ENCODE assay signal across 12 cellular contexts in the genomic region with DNA sequence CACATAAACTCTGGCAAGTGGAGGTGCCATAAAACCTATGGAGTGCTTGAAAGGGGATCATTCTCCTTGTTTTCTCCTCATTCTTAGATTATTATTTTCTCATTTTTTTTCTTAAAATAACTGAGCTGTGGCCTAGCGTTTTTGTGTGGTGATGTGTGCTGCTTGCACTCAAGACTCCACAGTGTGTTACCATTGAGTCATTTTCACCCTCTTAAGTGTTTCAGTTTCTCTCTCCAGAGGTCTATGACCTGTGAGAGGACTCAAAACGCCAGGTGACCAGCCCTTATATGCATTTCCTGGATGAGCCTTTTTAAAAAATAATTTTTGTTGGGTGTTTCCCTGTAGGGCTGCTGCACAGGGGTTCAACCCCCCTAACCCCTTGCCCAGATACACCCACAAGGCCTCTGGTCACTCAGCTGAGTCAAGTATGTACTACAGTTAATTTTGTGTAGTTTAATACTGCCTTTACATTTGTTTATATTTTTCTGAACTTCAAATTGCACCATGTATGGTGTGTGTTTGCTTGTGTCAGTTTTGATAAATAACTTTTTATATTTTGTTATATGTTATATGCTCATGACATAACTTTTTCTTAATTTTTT. TPM values are rescaled to one million over a fixed set of nuclear protein-coding genes. Genes with fewer than 3 reads are reported as not detected.
DNase-seq lines count a peak whose midpoint lies in the region; ATAC-seq and TF ChIP-seq lines count a peak whose summit lies in the region.
"Had no signal": no experiment of that assay in that cellular context is flagged by ENCODE, and none has a peak within 500 bp of the region (broad histone marks: within the 10 kb centered on the region; RNA-seq: fewer than 3 reads in every experiment).

No MANE protein-coding gene starts in this region.

- CTCF ChIA-PET in activated B cell treated with CpG ODN at 0.5 μM for 24 hours (lab: Charles Lee) = interaction anchor here (2.0 to 2.7 kb wide), 2 partner anchors 16 to 176 kb away, joined by 4 to 11 read pairs; a partner anchor contains a TSS
- CTCF ChIA-PET in CD8-positive, alpha-beta memory T cell (lab: Charles Lee) = interaction anchor here (1.1 to 1.4 kb wide), 3 partner anchors 9 to 403 kb away, joined by 3 to 5 read pairs (median 4); a partner anchor contains a TSS

- peaks cover 9 to 33% (median 16%) of the 10 kb centered on the region in 4 donors for H3K4me1 Mint-ChIP-seq in CD4-positive, CD25-positive, alpha-beta regulatory T cell
- peaks cover 63% of the 10 kb centered on the region for H3K4me1 Mint-ChIP-seq in activated B cell treated with CpG ODN at 0.5 μM for 24 hours
- peaks cover 16 to 33% (median 28%) of the 10 kb centered on the region in 3 donors for H3K4me1 Mint-ChIP-seq in CD8-positive, alpha-beta memory T cell

- no peaks in the 10 kb centered on the region for H3K4me1 ChIP-seq in CD4-positive, CD25-positive, alpha-beta regulatory T cell (ENCODE audit: control insufficient read depth, insufficient read depth, low read length, poor library complexity, severe bottlenecking)
- H3K4me1 ChIP-seq in CD8-positive, alpha-beta memory T cell (ENCODE audit: insufficient read depth, low read length) = peaks cover 7% of the 10 kb centered on the region
- H3K4me1 ChIP-seq: suprapubic skin had no signal

- H3K9me3 Mint-ChIP-seq in CD4-positive, CD25-positive, alpha-beta regulatory T cell = peaks cover 0 to 6% (median 1%) of the 10 kb centered on the region in 7 donors
- H3K9me3 Mint-ChIP-seq in activated B cell treated with CpG ODN at 0.5 μM for 24 hours = peaks cover 4% of the 10 kb centered on the region
- peaks cover 0 to 2% (median 2%) of the 10 kb centered on the region in 5 donors for H3K9me3 Mint-ChIP-seq in CD8-positive, alpha-beta memory T cell

- H3K27me3 ChIP-seq in CD4-positive, CD25-positive, alpha-beta regulatory T cell (ENCODE audit: control insufficient read depth, insufficient read depth, low read length) = no peaks in the 10 kb centered on the region
- H3K27me3 ChIP-seq in CD8-positive, alpha-beta memory T cell (ENCODE audit: insufficient read depth, low read length, poor library complexity, severe bottlenecking) = no peaks in the 10 kb centered on the region
- H3K27me3 ChIP-seq: suprapubic skin had no signal

- no peak for TF ChIP-seq CTCF in activated B cell treated with CpG ODN at 0.5 μM for 24 hours (IDR thresholded peaks at IDR 0.05)

- POLR2A ChIA-PET in activated B cell treated with CpG ODN at 0.5 μM for 24 hours (lab: Charles Lee) = interaction anchor here (0.7 to 4.7 kb wide), 6 partner anchors 10 to 181 kb away, joined by 3 to 53 read pairs (median 6); a partner anchor contains a TSS
- POLR2A ChIA-PET in CD8-positive, alpha-beta memory T cell (lab: Charles Lee) = no interaction called here

- no peak overlapping the region for H3K4me3 ChIP-seq in CD4-positive, CD25-positive, alpha-beta regulatory T cell (ENCODE audit: low read depth, low read length)
- H3K4me3 ChIP-seq in CD8-positive, alpha-beta memory T cell (ENCODE audit: low read length) = no peak overlapping the region
- H3K4me3 ChIP-seq: suprapubic skin had no signal

- no peak overlapping the region for H3K27ac ChIP-seq in CD4-positive, CD25-positive, alpha-beta regulatory T cell (ENCODE audit: insufficient read depth, low read length, poor library complexity, severe bottlenecking)
- H3K27ac ChIP-seq in CD8-positive, alpha-beta memory T cell (ENCODE audit: low read depth, low read length) = no peak overlapping the region
- H3K27ac ChIP-seq: suprapubic skin had no signal

- H3K27me3 Mint-ChIP-seq in CD4-positive, CD25-positive, alpha-beta regulatory T cell = no peaks in the 10 kb centered on the region
- no peaks in the 10 kb centered on the region for H3K27me3 Mint-ChIP-seq in activated B cell treated with CpG ODN at 0.5 μM for 24 hours
- no peaks in the 10 kb centered on the region for H3K27me3 Mint-ChIP-seq in CD8-positive, alpha-beta memory T cell

- peaks cover 10% of the 10 kb centered on the region for H3K36me3 Mint-ChIP-seq in CD4-positive, CD25-positive, alpha-beta regulatory T cell
- peaks cover 9% of the 10 kb centered on the region for H3K36me3 Mint-ChIP-seq in activated B cell treated with CpG ODN at 0.5 μM for 24 hours (ENCODE audit: low read depth)
- H3K36me3 Mint-ChIP-seq in CD8-positive, alpha-beta memory T cell = peaks cover 0 to 1% (median 1%) of the 10 kb centered on the region in 3 donors

- no peak overlapping the region for H3K4me3 Mint-ChIP-seq in CD4-positive, CD25-positive, alpha-beta regulatory T cell
- peak overlapping the region; percentile 56 for H3K4me3 Mint-ChIP-seq in activated B cell treated with CpG ODN at 0.5 μM for 24 hours
- H3K4me3 Mint-ChIP-seq in CD8-positive, alpha-beta memory T cell = peak overlapping the region in 1 of 7 donors; percentile 2

- peak in 1 of 3 donors; percentile 82 for DNase-seq in CD4-positive, CD25-positive, alpha-beta regulatory T cell
- no peak for DNase-seq in activated B cell treated with CpG ODN at 0.5 μM for 24 hours
- DNase-seq in NOMO-1 (lab: John Stamatoyannopoulos, UW; ENCODE audit: unreplicated experiment in 2 of 2) = no peak
- no peak for DNase-seq in NCI-H2029 (lab: John Stamatoyannopoulos, UW)
- no peak for DNase-seq in CD8-positive, alpha-beta memory T cell
- DNase-seq in cortex of kidney (lab: John Stamatoyannopoulos, UW) = no peak
- DNase-seq: amygdala, retina, SIG-M5 had no signal

- intact Hi-C loops in activated B cell treated with CpG ODN at 0.5 μM for 24 hours (cut with micrococcal nuclease) = loop anchor here (1.0 kb wide), 1 partner anchor 15 kb away; a partner anchor contains a TSS

- H3K36me3 ChIP-seq in CD4-positive, CD25-positive, alpha-beta regulatory T cell (ENCODE audit: control insufficient read depth, insufficient read depth, low read length) = no peaks in the 10 kb centered on the region
- H3K36me3 ChIP-seq in CD8-positive, alpha-beta memory T cell (ENCODE audit: insufficient read depth, low read length) = no peaks in the 10 kb centered on the region
- H3K36me3 ChIP-seq: suprapubic skin had no signal

- H3K9me3 ChIP-seq in CD4-positive, CD25-positive, alpha-beta regulatory T cell (ENCODE audit: control insufficient read depth in 2 of 2, low read length in 2 of 2) = no peaks in the 10 kb centered on the region
- H3K9me3 ChIP-seq in CD8-positive, alpha-beta memory T cell (ENCODE audit: low read length) = no peaks in the 10 kb centered on the region
- H3K9me3 ChIP-seq: suprapubic skin had no signal

- H3K27ac Mint-ChIP-seq in CD4-positive, CD25-positive, alpha-beta regulatory T cell = no peak overlapping the region
- H3K27ac Mint-ChIP-seq in activated B cell treated with CpG ODN at 0.5 μM for 24 hours = peak overlapping the region; percentile 85
- H3K27ac Mint-ChIP-seq in CD8-positive, alpha-beta memory T cell = peak overlapping the region in 1 of 8 donors; percentile 65

- peak; percentile 62 to 73 for ATAC-seq in CD4-positive, CD25-positive, alpha-beta regulatory T cell (ENCODE audit: low read depth in 2 of 2)
- ATAC-seq in GM19324 (IDR thresholded peaks at IDR 0.05; ENCODE audit: low FRiP score, unreplicated experiment) (peak; percentile 99), HG02973 (IDR thresholded peaks at IDR 0.05; ENCODE audit: unreplicated experiment) (peak; percentile 99), activated B cell treated with CpG ODN at 0.5 μM for 24 hours (ENCODE audit: low read depth) (peak; percentile 86)

RNA-seq across cellular contexts. Expression of a gene that starts 15.4 kb away (rescaled TPM):
- 7.1 TPM for total RNA-seq in CD4-positive, CD25-positive, alpha-beta regulatory T cell
- 1 to 10 TPM; 2.7 to 5.7 (median 4.6) TPM for polyA plus RNA-seq in CD4-positive, CD25-positive, alpha-beta regulatory T cell
- total RNA-seq in activated B cell treated with CpG ODN at 0.5 μM for 24 hours = 49.8 and 53.2 TPM in 2 replicates
- 10 to 100 TPM; 14.1 to 14.8 TPM for total RNA-seq in CD8-positive, alpha-beta memory T cell
- 17.6 TPM for polyA plus RNA-seq in CD8-positive, alpha-beta memory T cell

RNA-seq across cellular contexts. Expression of a gene that starts 47.1 kb away (rescaled TPM):
- total RNA-seq in CD4-positive, CD25-positive, alpha-beta regulatory T cell = 52.4 TPM
- 100 to 1,000 TPM in 1 of 4 donors, 10 to 100 TPM in 3; 84.5 to 123 (median 92.9) TPM for polyA plus RNA-seq in CD4-positive, CD25-positive, alpha-beta regulatory T cell
- total RNA-seq in activated B cell treated with CpG ODN at 0.5 μM for 24 hours = 48.3 and 54.9 TPM in 2 replicates
- 10 to 100 TPM; 75.4 to 80.4 TPM for total RNA-seq in CD8-positive, alpha-beta memory T cell
- polyA plus RNA-seq in CD8-positive, alpha-beta memory T cell = 70.5 TPM

RNA-seq across cellular contexts. Expression of a gene that starts 47.2 kb away (rescaled TPM):
- total RNA-seq in CD4-positive, CD25-positive, alpha-beta regulatory T cell = 9.7 TPM
- 10 to 100 TPM; 21.1 to 27.0 (median 25.6) TPM for polyA plus RNA-seq in CD4-positive, CD25-positive, alpha-beta regulatory T cell
- 25.1 and 26.6 TPM in 2 replicates for total RNA-seq in activated B cell treated with CpG ODN at 0.5 μM for 24 hours
- 10 to 100 TPM; 19.8 to 25.1 TPM for total RNA-seq in CD8-positive, alpha-beta memory T cell
- 18.3 TPM for polyA plus RNA-seq in CD8-positive, alpha-beta memory T cell
